Comparison of ENCODE assay signal across 25 cellular contexts in genomic region chr22:46657655-46657953, GRCh38.
"Had no signal": no experiment of that assay in that cellular context is flagged by ENCODE, and none has a peak within 500 bp of the region (broad histone marks: within the 10 kb centered on the region; RNA-seq: fewer than 3 reads in every experiment).

No MANE protein-coding gene starts in this region.

- ATAC-seq: left cardiac atrium, lower lobe of right lung, natural killer cell, pancreas, psoas muscle, right lobe of liver had no signal

- H3K27ac ChIP-seq: coronary artery, foreskin keratinocyte, hepatocyte, lower lobe of right lung, pancreas, psoas muscle, suprapubic skin had no signal

- H3K4me3 Mint-ChIP-seq: endodermal cell, memory B cell, mesothelial cell of epicardium, natural killer cell, neural crest cell, type B pancreatic cell had no signal

- H3K27me3 Mint-ChIP-seq: memory B cell, type B pancreatic cell had no signal

- H3K9me3 Mint-ChIP-seq: endodermal cell, memory B cell, mesothelial cell of epicardium, natural killer cell, neural crest cell, type B pancreatic cell had no signal

- DNase-seq: effector CD4-positive, alpha-beta T cell; endodermal cell; erythroblast; head of caudate nucleus; kidney; left cardiac atrium; left ventricle myocardium inferior; lower lobe of right lung; natural killer cell; occipital lobe; psoas muscle; retina; right lobe of liver; stimulated activated CD4-positive, alpha-beta T cell treated with anti-CD3 and anti-CD28 coated beads, Interleukin-1b, Interleukin-23, amount 100 ng/mL, for 48 hours; stimulated activated CD4-positive, alpha-beta T cell treated with anti-CD3 and anti-CD28 coated beads, Interleukin-4, amount 100 ng/mL, for 24 hours; stimulated activated naive CD4-positive, alpha-beta T cell had no signal

- H3K36me3 Mint-ChIP-seq: mesothelial cell of epicardium, natural killer cell, type B pancreatic cell had no signal

- H3K27ac Mint-ChIP-seq: endodermal cell, mesothelial cell of epicardium, type B pancreatic cell had no signal
